In genomic region chr14:24145700-24146621, GRCh38 we compare ENCODE assay signal across 1 cellular context.
TF ChIP-seq lines count a peak whose summit lies in the region.

Gene PSME2, minus strand, starts transcription at chr14:24146610. Its CDS starts 29 bp downstream, at chr14:24146581.

TF ChIP-seq in HepG2, 621 proteins besides CTCF, POLR2A, EP300 and RAD21 (continued from another document and continues in another):
- TF ChIP-seq KLF15 (CRISPR knock-in tag; IDR thresholded peaks at IDR 0.05; ENCODE audit: borderline replicate concordance), result no peak
- peak; percentile 66; the same call in 1 of the 2 replicates for TF ChIP-seq ZKSCAN5 (CRISPR knock-in tag; IDR thresholded peaks at IDR 0.05)
- no peak for TF ChIP-seq U2AF1 (optimal IDR thresholded peaks at IDR 0.05; ENCODE audit: low read depth, low read length)
- no peak for TF ChIP-seq ATF6 (CRISPR knock-in tag; conservative IDR thresholded peaks at IDR 0.05)
- TF ChIP-seq THAP11 (CRISPR knock-in tag; IDR thresholded peaks at IDR 0.05), result peak; percentile 49; the same call in 1 of the 2 replicates
- 0 out of 2 replicates have a peak, but pooled peaks have one; percentile 33 for TF ChIP-seq PAF1 (CRISPR knock-in tag; IDR thresholded peaks at IDR 0.05)
- no peak for TF ChIP-seq SMARCE1 (IDR thresholded peaks at IDR 0.05; ENCODE audit: borderline replicate concordance)
- TF ChIP-seq SKI (IDR thresholded peaks at IDR 0.05; ENCODE audit: partially characterized antibody), result no peak
- TF ChIP-seq FOXJ3 (CRISPR knock-in tag; IDR thresholded peaks at IDR 0.05; ENCODE audit: borderline replicate concordance), result no peak
- TF ChIP-seq ZNF354B (CRISPR knock-in tag; IDR thresholded peaks at IDR 0.05), result peak; percentile 64; the same call in 1 of the 2 replicates
- TF ChIP-seq IKZF1 (IDR thresholded peaks at IDR 0.05), result no peak
- TF ChIP-seq SRY (CRISPR knock-in tag; IDR thresholded peaks at IDR 0.05), result no peak
- no peak for TF ChIP-seq HOXD1 (CRISPR knock-in tag; IDR thresholded peaks at IDR 0.05)
- no peak for TF ChIP-seq ZNF10 (CRISPR knock-in tag; IDR thresholded peaks at IDR 0.05; ENCODE audit: borderline replicate concordance, low read depth)
- no peak for TF ChIP-seq MLX (CRISPR knock-in tag; IDR thresholded peaks at IDR 0.05)
- no peak for TF ChIP-seq TEF (CRISPR knock-in tag; IDR thresholded peaks at IDR 0.05)
- TF ChIP-seq ZNF18 (CRISPR knock-in tag; IDR thresholded peaks at IDR 0.05; ENCODE audit: insufficient replicate concordance), result no peak
- TF ChIP-seq CREB3 (CRISPR knock-in tag; IDR thresholded peaks at IDR 0.05), result no peak
- no peak for TF ChIP-seq ZNF780A (CRISPR knock-in tag; IDR thresholded peaks at IDR 0.05)
- no peak for TF ChIP-seq ARID3A (IDR thresholded peaks at IDR 0.05; ENCODE audit: low read depth, low read length)
- TF ChIP-seq NR0B2 (CRISPR knock-in tag; IDR thresholded peaks at IDR 0.05), result peak; percentile 17; the same call in 1 of the 2 replicates
- TF ChIP-seq MTF1 (CRISPR knock-in tag; IDR thresholded peaks at IDR 0.05), result no peak
- no peak for TF ChIP-seq MYNN (CRISPR knock-in tag; IDR thresholded peaks at IDR 0.05; ENCODE audit: low read depth)
- no peak for TF ChIP-seq ZNF503 (CRISPR knock-in tag; IDR thresholded peaks at IDR 0.05)
- TF ChIP-seq ZNF614 (CRISPR knock-in tag; IDR thresholded peaks at IDR 0.05; ENCODE audit: borderline replicate concordance), result peak; percentile 79; the same call in 1 of the 2 replicates
- no peak; the same call in 1 of the 2 replicates for TF ChIP-seq HOMEZ (CRISPR knock-in tag; IDR thresholded peaks at IDR 0.05; ENCODE audit: low read depth)
- no peak for TF ChIP-seq TFAP4 (IDR thresholded peaks at IDR 0.05; ENCODE audit: borderline replicate concordance, low read depth)
- no peak for TF ChIP-seq THAP9 (CRISPR knock-in tag; IDR thresholded peaks at IDR 0.05; ENCODE audit: borderline replicate concordance)
- no peak for TF ChIP-seq ZNF280B (CRISPR knock-in tag; IDR thresholded peaks at IDR 0.05; ENCODE audit: borderline replicate concordance)
- TF ChIP-seq PAWR (CRISPR knock-in tag; IDR thresholded peaks at IDR 0.05; ENCODE audit: borderline replicate concordance), result peak; percentile 75; the same call in 1 of the 2 replicates
- TF ChIP-seq ZNF253 (CRISPR knock-in tag; IDR thresholded peaks at IDR 0.05; ENCODE audit: borderline replicate concordance), result no peak
- TF ChIP-seq ZNF17 (CRISPR knock-in tag; IDR thresholded peaks at IDR 0.05), result no peak
- no peak for TF ChIP-seq ZNF629 (CRISPR knock-in tag; conservative IDR thresholded peaks at IDR 0.05)
- TF ChIP-seq ZNF7 (CRISPR knock-in tag; IDR thresholded peaks at IDR 0.05), result no peak
- no peak for TF ChIP-seq ZNF660 (CRISPR knock-in tag; IDR thresholded peaks at IDR 0.05; ENCODE audit: borderline replicate concordance, low read depth)
- TF ChIP-seq ZNF576 (CRISPR knock-in tag; IDR thresholded peaks at IDR 0.05), result no peak
- TF ChIP-seq MZF1 (CRISPR knock-in tag; IDR thresholded peaks at IDR 0.05; ENCODE audit: borderline replicate concordance), result 0 out of 2 replicates have a peak, but pooled peaks have one; percentile 91
- TF ChIP-seq SAFB2 (CRISPR knock-in tag; IDR thresholded peaks at IDR 0.05; ENCODE audit: borderline replicate concordance, low read depth), result no peak; the same call in 1 of the 2 replicates
